16 cellular contexts compared by ENCODE assay signal in the genomic region with DNA sequence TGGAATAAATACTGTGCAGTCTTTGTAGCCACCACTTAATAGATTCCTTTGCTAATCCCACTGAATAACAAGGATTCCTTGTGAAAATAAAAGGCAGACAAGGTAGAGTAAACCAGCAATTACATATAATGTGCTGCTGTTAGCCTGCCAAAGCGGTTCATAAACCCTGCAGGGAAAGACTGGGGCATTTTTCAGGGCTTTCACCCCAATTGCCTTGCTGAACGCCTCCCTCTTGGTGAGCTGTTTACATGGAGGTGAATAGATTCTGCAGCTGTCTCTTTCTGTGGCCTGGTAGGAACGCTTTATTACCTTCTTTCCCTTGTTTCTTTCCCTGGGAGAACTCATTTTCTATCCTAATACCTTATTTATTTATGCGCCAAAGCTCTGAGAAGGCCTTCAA.
"Had no signal": no experiment of that assay in that cellular context is flagged by ENCODE, and none has a peak within 500 bp of the region (broad histone marks: within the 10 kb centered on the region; RNA-seq: fewer than 3 reads in every experiment).

No MANE protein-coding gene starts in this region.

- H3K9me3 ChIP-seq: lower lobe of right lung had no signal

- H3K27me3 ChIP-seq: brain microvascular endothelial cell had no signal

- ATAC-seq: activated CD8-positive, alpha-beta T cell treated with anti-CD3 and anti-CD28 coated beads for 36 hours; activated naive CD4-positive, alpha-beta T cell treated with anti-CD3 and anti-CD28 coated beads, Interleukin-2, amount 50 U/mL, for 72 hours; left cardiac atrium; lower lobe of right lung; right cardiac atrium had no signal

- H3K4me3 ChIP-seq: lower lobe of right lung, skin epidermis had no signal

- H3K27ac ChIP-seq: brain microvascular endothelial cell, lower lobe of right lung, skin epidermis had no signal

- DNase-seq: activated B cell treated with CpG ODN at 0.5 μM for 24 hours; activated CD4-positive, alpha-beta T cell treated with anti-CD3 and anti-CD28 coated beads for 48 hours; activated CD8-positive, alpha-beta T cell treated with anti-CD3 and anti-CD28 coated beads for 36 hours; activated effector memory CD4-positive, alpha-beta T cell treated with anti-CD3 and anti-CD28 coated beads, Interleukin-2, amount 50 U/mL, for 16 hours; activated T-cell treated with anti-CD3 and anti-CD28 coated beads, Interleukin-2, amount 50 U/mL, for 48 hours; amniotic stem cell; brain microvascular endothelial cell; cortex of kidney; effector CD4-positive, alpha-beta T cell; foreskin fibroblast; left cardiac atrium; lower lobe of right lung; right cardiac atrium; SW 1271 had no signal

- H3K36me3 ChIP-seq: brain microvascular endothelial cell, lower lobe of right lung had no signal
